8 cellular contexts compared by ENCODE assay signal in genomic region chrX:54807524-54808108, GRCh38. TPM values are rescaled to one million over a fixed set of nuclear protein-coding genes. Genes with fewer than 3 reads are reported as not detected.
DNase-seq lines count a peak whose midpoint lies in the region; ATAC-seq, FAIRE-seq and TF ChIP-seq lines count a peak whose summit lies in the region.

Gene MAGED2, plus strand, starts transcription at chrX:54807745. Its CDS starts 1,587 bp downstream, at chrX:54809332.

- CTCF ChIA-PET in K562 (lab: Yijun Ruan, JAX; ENCODE audit: low intra/inter-chr PET ratio), result no interaction called here

- H3K9me3 ChIP-seq in SU-DHL-6 (ENCODE audit: insufficient read depth, low read length) (no peaks in the 10 kb centered on the region), K562 (replicated peaks; ENCODE audit: control insufficient read depth, insufficient read depth, low read depth, low read length) (no peaks in the 10 kb centered on the region), right cardiac atrium (ENCODE audit: control insufficient read depth, low read length) (no peaks in the 10 kb centered on the region)

- H3K79me2 ChIP-seq in SU-DHL-6 (ENCODE audit: insufficient read depth, low read length) (peaks cover 3% of the 10 kb centered on the region; the same call in 1 of the 2 replicates), K562 (ENCODE audit: control insufficient read depth, insufficient read depth, low read length) (peaks cover 8% of the 10 kb centered on the region; the same call in 1 of the 3 replicates)

- H3K36me3 ChIP-seq in SU-DHL-6 (ENCODE audit: low read length) (no peaks in the 10 kb centered on the region), K562 (ENCODE audit: control insufficient read depth, insufficient read depth, low read length) (peaks cover 6% of the 10 kb centered on the region; the same call in 2 of the 3 replicates)

- 12% methylated on average over 11 of the region's 17 CpGs for WGBS in K562 (ENCODE audit: insufficient coverage, low coverage, missing lambda C conversion rate)
- WGBS in right cardiac atrium, result under 1% methylated on average over 17 of the region's 17 CpGs

- H3K4me2 ChIP-seq in SU-DHL-6 (ENCODE audit: low read depth, low read length, poor library complexity, severe bottlenecking) (peak within 1 kb of the TSS; percentile 75), K562 (ENCODE audit: insufficient read depth, low read length) (peak within 1 kb of the TSS; percentile 86)

- in situ Hi-C loops in K562 (cut with MboI), result no loop called here

- DNase-seq in NCI-H1694 treated with DMSO at 0.1 percent for 48 hours (lab: John Stamatoyannopoulos, UW) (peak; percentile 9), NCI-H1694 (lab: John Stamatoyannopoulos, UW) (no peak), K562 (ENCODE audit: extremely low read depth in 1 of 4, low spot score in 3 of 4) (peak; percentile 15 to 25 (median 21)), right cardiac atrium (peak; percentile 42 to 78 (median 72)), posterior vena cava (ENCODE audit: low spot score) (no peak), RKO (ENCODE audit: low spot score) (no peak)

- peaks cover 0 to 19% of the 10 kb centered on the region in 2 experiments; a peak in 2 of 5 replicates for H3K4me1 ChIP-seq in K562 (replicated peaks in 1 of 2; ENCODE audit: control insufficient read depth in 2 of 2, insufficient read depth in 2 of 2, low read length in 2 of 2)
- peaks cover 2% of the 10 kb centered on the region for H3K4me1 ChIP-seq in right cardiac atrium (ENCODE audit: control insufficient read depth, insufficient read depth, low read length)

- BruUV-seq in K562 (replicated peaks; lab: Mats Ljungman, UMichigan), result no TSS peak

- H3K9me1 ChIP-seq in K562 (ENCODE audit: control insufficient read depth, insufficient read depth, low read length), result no peaks in the 10 kb centered on the region

- peak within 1 kb of the TSS; percentile 79 for H3K9ac ChIP-seq in SU-DHL-6 (ENCODE audit: low read length)
- peak within 1 kb of the TSS; percentile 61 to 62 for H3K9ac ChIP-seq in K562 (ENCODE audit: insufficient read depth in 1 of 2, low read depth in 2 of 2, low read length in 2 of 2)

- no peak for TF ChIP-seq POLR2A in K562 (conservative IDR thresholded peaks at IDR 0.05)

- peaks cover 13% of the 10 kb centered on the region; the same call in 1 of the 2 replicates for H3F3A ChIP-seq in SU-DHL-6 (ENCODE audit: insufficient read depth)

- intact Hi-C loops in K562 (cut with micrococcal nuclease), result no loop called here
- intact Hi-C loops in right cardiac atrium (cut with DNase I), result no loop called here
- intact Hi-C loops in posterior vena cava (cut with DNase I), result no loop called here

- H3K27ac ChIP-seq in SU-DHL-6 (ENCODE audit: low read depth, low read length), result 0 out of 2 replicates have a peak within 1 kb of the TSS, but pooled peaks have one; percentile 42
- H3K27ac ChIP-seq in K562 (ENCODE audit: extremely low read depth, low read depth, low read length), result peak within 1 kb of the TSS; percentile 63
- H3K27ac ChIP-seq in right cardiac atrium (ENCODE audit: low read length), result peak within 1 kb of the TSS; percentile 87

- peak within 1 kb of the TSS; percentile 87 for H2AFZ ChIP-seq in SU-DHL-6 (ENCODE audit: low read depth, low read length, severe bottlenecking)
- peak within 1 kb of the TSS; percentile 82 for H2AFZ ChIP-seq in K562 (ENCODE audit: low read depth, low read length)

- ATAC-seq in K562, result peak; percentile 55
- ATAC-seq in right cardiac atrium, result peak; percentile 66 to 75
- ATAC-seq in HG03342 (IDR thresholded peaks at IDR 0.05; ENCODE audit: unreplicated experiment), result no peak

- no peak for TF ChIP-seq EP300 in K562 (IDR thresholded peaks at IDR 0.05; ENCODE audit: low read length)

- TF ChIP-seq CTCF in SU-DHL-6 (IDR thresholded peaks at IDR 0.05; ENCODE audit: insufficient read depth, low read length, poor library complexity, severe bottlenecking) (no peak), K562 (IDR thresholded peaks at IDR 0.05 in 2 of 3, conservative IDR thresholded peaks at IDR 0.05 in 1 of 3; ENCODE audit: insufficient read depth in 2 of 3, low read depth in 1 of 3, low read length in 3 of 3) (no peak)

- H3K9me2 ChIP-seq in SU-DHL-6 (replicated peaks; ENCODE audit: insufficient read depth, low read length), result no peaks in the 10 kb centered on the region

- H4K20me1 ChIP-seq in SU-DHL-6 (ENCODE audit: low read depth, low read length) (no peaks in the 10 kb centered on the region), K562 (replicated peaks; ENCODE audit: control insufficient read depth, insufficient read depth, low read length) (no peaks in the 10 kb centered on the region)

- no peaks in the 10 kb centered on the region for H3K27me3 ChIP-seq in SU-DHL-6 (ENCODE audit: low read length)
- no peaks in the 10 kb centered on the region; a peak in 1 of 5 replicates for H3K27me3 ChIP-seq in K562 (ENCODE audit: control insufficient read depth in 2 of 2, insufficient read depth in 2 of 2, low read length in 2 of 2)
- H3K27me3 ChIP-seq in right cardiac atrium (ENCODE audit: control insufficient read depth, insufficient read depth), result no peaks in the 10 kb centered on the region

- no peak for TF ChIP-seq RAD21 in K562 (CRISPR knock-in tag; conservative IDR thresholded peaks at IDR 0.05 in 1 of 2, IDR thresholded peaks at IDR 0.05 in 1 of 2)

- FAIRE-seq in K562 (lab: Jason Lieb, UNC), result no peak

- POLR2A ChIA-PET in K562 (lab: Yijun Ruan, JAX), result no interaction called here

- H3K4me3 ChIP-seq in SU-DHL-6 (ENCODE audit: insufficient read depth, low read length, poor library complexity, severe bottlenecking), result peak within 1 kb of the TSS; percentile 89
- H3K4me3 ChIP-seq in K562, result peak within 1 kb of the TSS; percentile 62
- peak within 1 kb of the TSS; percentile 64 for H3K4me3 ChIP-seq in right cardiac atrium (ENCODE audit: low read length)

TF ChIP-seq in K562, 482 proteins besides CTCF, POLR2A, EP300 and RAD21:
- TF ChIP-seq, protein P1, sequence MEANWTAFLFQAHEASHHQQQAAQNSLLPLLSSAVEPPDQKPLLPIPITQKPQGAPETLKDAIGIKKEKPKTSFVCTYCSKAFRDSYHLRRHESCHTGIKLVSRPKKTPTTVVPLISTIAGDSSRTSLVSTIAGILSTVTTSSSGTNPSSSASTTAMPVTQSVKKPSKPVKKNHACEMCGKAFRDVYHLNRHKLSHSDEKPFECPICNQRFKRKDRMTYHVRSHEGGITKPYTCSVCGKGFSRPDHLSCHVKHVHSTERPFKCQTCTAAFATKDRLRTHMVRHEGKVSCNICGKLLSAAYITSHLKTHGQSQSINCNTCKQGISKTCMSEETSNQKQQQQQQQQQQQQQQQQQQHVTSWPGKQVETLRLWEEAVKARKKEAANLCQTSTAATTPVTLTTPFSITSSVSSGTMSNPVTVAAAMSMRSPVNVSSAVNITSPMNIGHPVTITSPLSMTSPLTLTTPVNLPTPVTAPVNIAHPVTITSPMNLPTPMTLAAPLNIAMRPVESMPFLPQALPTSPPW (CRISPR knock-in tag; IDR thresholded peaks at IDR 0.05), result peak; percentile 83
- TF ChIP-seq ZBTB7A (IDR thresholded peaks at IDR 0.05; ENCODE audit: borderline replicate concordance, control insufficient read depth, low read depth, low read length) (0 out of 2 replicates have a peak, but pooled peaks have one; percentile 19), BRCA1 (IDR thresholded peaks at IDR 0.05) (no peak), BRCA1 (CRISPR knock-in tag; IDR thresholded peaks at IDR 0.05) (no peak), MAZ (CRISPR knock-in tag; conservative IDR thresholded peaks at IDR 0.05 in 1 of 2, IDR thresholded peaks at IDR 0.05 in 1 of 2) (peak; percentile 27 to 38; a peak in 1 of 4 replicates)

RNA-seq across cellular contexts. Expression of gene MAGED2, which starts in this region (rescaled TPM):
- total RNA-seq in K562 (2011; cell fraction: chromatin; rRNA removed; ENCODE audit: low replicate concordance), result 68.0 and 100 TPM in 2 replicates
- total RNA-seq in K562 (2011; cell fraction: nucleolus; rRNA removed), result 50.7 and 62.2 TPM in 2 replicates
- 53.1 and 54.0 TPM in 2 replicates for total RNA-seq in K562 (2011; cell fraction: nucleoplasm; rRNA removed)
- total RNA-seq in K562 (2014; rRNA removed) (23.1 and 25.3 TPM in 2 replicates), K562 (2014; rRNA removed; fragmentation: Illumina TruSeq; extraction: Trizol) (16.7 and 19.7 TPM in 2 replicates), K562 (2015; rRNA removed; fragmentation: Illumina TruSeq; extraction: Trizol) (23.1 and 23.4 TPM in 2 replicates), K562 (2021) (21.9 and 22.4 TPM in 2 replicates), right cardiac atrium (100 to 1,000 TPM in 3 of 4 donors, 10 to 100 TPM in 1; 97.3 to 134 (median 111) TPM), posterior vena cava (100 to 1,000 TPM; 137 to 140 TPM)
- polyA plus RNA-seq in K562 (2011; rRNA removed) (49.1 and 69.3 TPM in 2 replicates), K562 (2014; fragmentation: Illumina TruSeq; extraction: Trizol) (31.3 and 36.1 TPM in 2 replicates), K562 (2014; fragmentation: Nextera tagmentation; extraction: Ambion mirVana) (10 to 100 TPM; 22.8 to 45.9 TPM), K562 (2014; rRNA removed) (33.0 and 36.1 TPM in 2 replicates), right cardiac atrium (115 TPM)
- 30.2 and 48.9 TPM in 2 replicates for polyA plus RNA-seq in K562 (2011; cell fraction: cytosol; rRNA removed)
- 97.2 and 172 TPM in 2 replicates for polyA plus RNA-seq in K562 (2011; cell fraction: nucleus; rRNA removed)
- 27.1 and 58.5 TPM in 2 replicates for polyA plus RNA-seq in K562 (2012)
- 20.8 and 25.7 TPM in 2 replicates for polyA minus RNA-seq in K562 (2011; rRNA and poly(A)+ RNA removed)
- polyA minus RNA-seq in K562 (2011; cell fraction: cytosol; rRNA and poly(A)+ RNA removed), result 9.4 and 13.5 TPM in 2 replicates
- 14.5 and 40.5 TPM in 2 replicates for polyA minus RNA-seq in K562 (2011; cell fraction: nucleus; rRNA and poly(A)+ RNA removed)

Comparison
In these comparisons a context has a peak if more than half of its experiments do, and no peak if none do; other contexts are left out.
1. DNase-seq: peak in NCI-H1694 treated with DMSO at 0.1 percent for 48 hours (single experiment), K562 (4 of 4) and right cardiac atrium (3 of 3); none in NCI-H1694 (single experiment), posterior vena cava (single experiment) and RKO (single experiment).
2. Peak in every context shown above with its lines, with median percentiles within 50 percentile points of each other: H3K27ac ChIP-seq and H3K4me3 ChIP-seq.